8 cellular contexts compared by ENCODE assay signal in the genomic region with DNA sequence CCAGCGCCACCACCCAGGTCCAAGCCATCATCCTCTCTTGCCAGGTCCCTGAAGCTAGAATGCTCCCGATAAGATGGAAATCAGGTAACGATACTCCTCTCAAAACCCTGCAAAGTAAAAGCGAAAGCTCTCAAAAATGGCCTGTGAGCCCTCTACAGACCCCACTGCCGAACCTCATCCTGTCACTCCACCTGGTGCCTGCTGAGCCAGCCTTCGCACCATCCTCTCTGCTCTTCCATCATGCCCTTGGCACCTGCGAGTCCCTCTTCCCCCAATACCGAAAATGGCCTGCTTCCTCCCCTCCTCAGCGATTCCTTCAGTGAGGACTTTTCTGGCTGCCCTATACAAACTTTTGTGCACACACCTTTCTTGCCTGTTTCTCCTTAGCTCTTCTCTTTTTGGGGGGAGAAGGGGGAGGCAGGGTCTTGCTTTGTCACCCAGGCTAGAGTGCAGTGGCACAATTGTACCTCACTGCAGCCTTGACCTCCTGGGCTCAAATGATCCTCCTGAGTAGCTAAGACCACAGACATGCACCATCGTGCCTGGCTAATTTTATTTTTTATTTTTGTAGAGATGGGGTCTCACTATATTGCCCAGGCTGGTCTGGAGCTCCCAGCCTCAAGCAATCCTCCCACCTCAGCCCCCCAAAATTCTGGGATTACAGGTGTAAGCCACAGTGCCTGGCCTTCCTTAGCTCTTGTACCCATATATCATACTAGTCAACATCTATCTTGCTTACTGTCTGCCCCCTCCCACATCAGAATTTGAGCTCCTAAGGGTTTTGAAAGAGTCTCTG. TPM values are rescaled to one million over a fixed set of nuclear protein-coding genes. Genes with fewer than 3 reads are reported as not detected.
DNase-seq lines count a peak whose midpoint lies in the region; ATAC-seq and TF ChIP-seq lines count a peak whose summit lies in the region.

No MANE protein-coding gene starts in this region.

- no peaks in the 10 kb centered on the region for H3K36me3 Mint-ChIP-seq in CD4-positive, CD25-positive, alpha-beta regulatory T cell
- H3K36me3 Mint-ChIP-seq in nephron progenitor cell (ENCODE audit: low read depth) = peaks cover 8% of the 10 kb centered on the region

- ATAC-seq in CD4-positive, CD25-positive, alpha-beta regulatory T cell (ENCODE audit: low read depth in 2 of 2) = peak; percentile 26 to 35
- ATAC-seq in HG03354 (IDR thresholded peaks at IDR 0.05; ENCODE audit: poor library complexity, severe bottlenecking, unreplicated experiment) = no peak

- peak overlapping the region; percentile 80 for H3K4me3 ChIP-seq in CD4-positive, CD25-positive, alpha-beta regulatory T cell (ENCODE audit: low read depth, low read length)
- no peak overlapping the region for H3K4me3 ChIP-seq in KMS-11 (IDR thresholded peaks at IDR 0.05; ENCODE audit: insufficient read depth, low read depth, low read length)
- no peak overlapping the region for H3K4me3 ChIP-seq in ascending aorta

- TF ChIP-seq CTCF in KMS-11 (conservative IDR thresholded peaks at IDR 0.05; ENCODE audit: low read depth, low read length) (no peak), ascending aorta (IDR thresholded peaks at IDR 0.05) (no peak), nephron progenitor cell (IDR thresholded peaks at IDR 0.05) (no peak)

- peak overlapping the region; percentile 96 for H3K27ac ChIP-seq in CD4-positive, CD25-positive, alpha-beta regulatory T cell (ENCODE audit: insufficient read depth, low read length, poor library complexity, severe bottlenecking)
- H3K27ac ChIP-seq in KMS-11 = no peak overlapping the region
- peak overlapping the region; percentile 88 to 92 for H3K27ac ChIP-seq in ascending aorta

- peaks cover 0 to 4% (median 0%) of the 10 kb centered on the region in 7 donors for H3K9me3 Mint-ChIP-seq in CD4-positive, CD25-positive, alpha-beta regulatory T cell
- no peaks in the 10 kb centered on the region for H3K9me3 Mint-ChIP-seq in nephron progenitor cell

- H3K36me3 ChIP-seq in CD4-positive, CD25-positive, alpha-beta regulatory T cell (ENCODE audit: control insufficient read depth, insufficient read depth, low read length) = no peaks in the 10 kb centered on the region
- no peaks in the 10 kb centered on the region for H3K36me3 ChIP-seq in KMS-11 (ENCODE audit: insufficient read depth)
- H3K36me3 ChIP-seq in ascending aorta = no peaks in the 10 kb centered on the region

- peak overlapping the region; percentile 98 to 99 (median 99) for H3K27ac Mint-ChIP-seq in CD4-positive, CD25-positive, alpha-beta regulatory T cell
- H3K27ac Mint-ChIP-seq in nephron progenitor cell = peak overlapping the region; percentile 49

- peaks cover 11 to 82% (median 49%) of the 10 kb centered on the region in 4 donors for H3K4me1 Mint-ChIP-seq in CD4-positive, CD25-positive, alpha-beta regulatory T cell
- peaks cover 76% of the 10 kb centered on the region for H3K4me1 Mint-ChIP-seq in nephron progenitor cell

- H3K79me2 ChIP-seq in KMS-11 (ENCODE audit: insufficient read depth, low read depth) = no peaks in the 10 kb centered on the region

- H3K9me3 ChIP-seq in CD4-positive, CD25-positive, alpha-beta regulatory T cell (ENCODE audit: control insufficient read depth in 2 of 2, low read length in 2 of 2) = no peaks in the 10 kb centered on the region
- no peaks in the 10 kb centered on the region for H3K9me3 ChIP-seq in ascending aorta

- no peaks in the 10 kb centered on the region for H4K20me1 ChIP-seq in KMS-11 (ENCODE audit: insufficient read depth)

- intact Hi-C loops in ascending aorta (cut with DNase I) = no loop called here

- peak overlapping the region; percentile 66 to 91 (median 85) for H3K4me3 Mint-ChIP-seq in CD4-positive, CD25-positive, alpha-beta regulatory T cell
- H3K4me3 Mint-ChIP-seq in nephron progenitor cell = peak overlapping the region; percentile 6

- no peak overlapping the region for H3K9ac ChIP-seq in KMS-11

- H3K4me1 ChIP-seq in CD4-positive, CD25-positive, alpha-beta regulatory T cell (ENCODE audit: control insufficient read depth, insufficient read depth, low read length, poor library complexity, severe bottlenecking) = peaks cover 70% of the 10 kb centered on the region
- H3K4me1 ChIP-seq in KMS-11 (ENCODE audit: low read depth, poor library complexity, severe bottlenecking) (peaks cover 65% of the 10 kb centered on the region), ascending aorta (peaks cover 14 to 28% of the 10 kb centered on the region in 2 donors)

- no peaks in the 10 kb centered on the region for H3K27me3 ChIP-seq in CD4-positive, CD25-positive, alpha-beta regulatory T cell (ENCODE audit: control insufficient read depth, insufficient read depth, low read length)
- H3K27me3 ChIP-seq in KMS-11 (ENCODE audit: insufficient read depth, low read depth) (no peaks in the 10 kb centered on the region), ascending aorta (no peaks in the 10 kb centered on the region)

- peak in 2 of 3 donors; percentile 57 to 84 for DNase-seq in CD4-positive, CD25-positive, alpha-beta regulatory T cell
- DNase-seq in ascending aorta (ENCODE audit: low spot score in 2 of 2) = no peak
- DNase-seq in nephron progenitor cell = no peak
- DNase-seq in kidney glomerular epithelial cell (lab: John Stamatoyannopoulos, UW) = no peak
- DNase-seq in pons (ENCODE audit: low spot score) = no peak
- no peak for DNase-seq in SK-N-DZ (ENCODE audit: low spot score)

- H3K4me2 ChIP-seq in KMS-11 = peak overlapping the region; percentile 90

- H2AFZ ChIP-seq in KMS-11 (ENCODE audit: low read depth) = no peak overlapping the region

- H3K27me3 Mint-ChIP-seq in CD4-positive, CD25-positive, alpha-beta regulatory T cell = peaks cover 8% of the 10 kb centered on the region
- peaks cover 24% of the 10 kb centered on the region for H3K27me3 Mint-ChIP-seq in nephron progenitor cell (ENCODE audit: low read depth, poor library complexity)

RNA-seq across cellular contexts. Expression of a gene that starts 3.0 kb away (rescaled TPM):
- 60.8 TPM for total RNA-seq in CD4-positive, CD25-positive, alpha-beta regulatory T cell
- 100 to 1,000 TPM in 2 of 4 donors, 10 to 100 TPM in 2; 88.4 to 123 (median 97.1) TPM for polyA plus RNA-seq in CD4-positive, CD25-positive, alpha-beta regulatory T cell
- total RNA-seq in ascending aorta = 49.7 TPM
- polyA plus RNA-seq in SK-N-DZ (2014; cell fraction: cytosol; rRNA removed) = 189 and 195 TPM in 2 replicates
- 127 and 150 TPM in 2 replicates for polyA plus RNA-seq in SK-N-DZ (2014; cell fraction: nucleus; rRNA removed)

Comparison
In these comparisons a context has a peak if more than half of its experiments do, and no peak if none do; other contexts are left out.
1. DNase-seq: peak in CD4-positive, CD25-positive, alpha-beta regulatory T cell (2 of 3); none in ascending aorta (0 of 2), nephron progenitor cell (single experiment), kidney glomerular epithelial cell (single experiment), pons (single experiment) and SK-N-DZ (single experiment).